10 cellular contexts compared by ENCODE assay signal in genomic region chr3:186988806-186989205, GRCh38. TPM values are rescaled to one million over a fixed set of nuclear protein-coding genes. Genes with fewer than 3 reads are reported as not detected.
DNase-seq lines count a peak whose midpoint lies in the region; ATAC-seq and TF ChIP-seq lines count a peak whose summit lies in the region.
"Had no signal": no experiment of that assay in that cellular context is flagged by ENCODE, and none has a peak within 500 bp of the region (broad histone marks: within the 10 kb centered on the region; RNA-seq: fewer than 3 reads in every experiment).

No MANE protein-coding gene starts in this region.

- H3K27me3 ChIP-seq in heart right ventricle (no peaks in the 10 kb centered on the region), GM23338 (ENCODE audit: insufficient read depth) (no peaks in the 10 kb centered on the region), gastrocnemius medialis (no peaks in the 10 kb centered on the region), right atrium auricular region (no peaks in the 10 kb centered on the region)

- no peak overlapping the region for H3K4me3 Mint-ChIP-seq in GM23338
- peak overlapping the region in 1 of 2 donors; percentile 8 for H3K4me3 Mint-ChIP-seq in stimulated activated naive B cell treated with anti-CD40 and anti-IgM and Interleukin-4, amounts not matched to agents 10 μg/mL and 1 μg/mL and 100 μg/mL, for 72 hours

- peaks cover 52% of the 10 kb centered on the region for H3K4me1 Mint-ChIP-seq in GM23338
- H3K4me1 Mint-ChIP-seq in stimulated activated naive B cell treated with anti-CD40 and anti-IgM and Interleukin-4, amounts not matched to agents 10 μg/mL and 1 μg/mL and 100 μg/mL, for 72 hours: peaks cover 65 to 93% of the 10 kb centered on the region in 2 donors

- no peak for TF ChIP-seq POLR2A in gastrocnemius medialis (IDR thresholded peaks at IDR 0.05)

- peaks cover 15% of the 10 kb centered on the region for H3K79me2 ChIP-seq in GM23338 (replicated peaks; ENCODE audit: insufficient read depth)

- peaks cover 8% of the 10 kb centered on the region for H3K27me3 Mint-ChIP-seq in GM23338 (ENCODE audit: insufficient read depth, low read depth, poor library complexity)
- no peaks in the 10 kb centered on the region for H3K27me3 Mint-ChIP-seq in stimulated activated naive B cell treated with anti-CD40 and anti-IgM and Interleukin-4, amounts not matched to agents 10 μg/mL and 1 μg/mL and 100 μg/mL, for 72 hours

- intact Hi-C loops in heart right ventricle (cut with DNase I) (loop anchor here in 1 of 10 donors (10.0 kb wide), 1 partner anchor 134 kb away; no protein-coding TSS in a partner anchor), cardiac septum (cut with DNase I) (no loop called here), gastrocnemius medialis (cut with DNase I; ENCODE audit: low total_unique reads) (no loop called here)

- WGBS in heart right ventricle, 2 donors: 93 to 99% methylated on average over 3 of the region's 3 CpGs

- H3K27ac ChIP-seq in heart right ventricle (peak overlapping the region in 6 of 10 donors; percentile 0 to 75 (median 20)), GM23338 (ENCODE audit: low read depth) (peak overlapping the region; percentile 8; the same call in 1 of the 2 replicates), gastrocnemius medialis (no peak overlapping the region), right atrium auricular region (no peak overlapping the region)

- H3K9me2 ChIP-seq in GM23338 (ENCODE audit: insufficient read depth): no peaks in the 10 kb centered on the region

- no peak overlapping the region for H3K4me2 ChIP-seq in GM23338

- H3K36me3 ChIP-seq in heart right ventricle: peaks cover 0 to 12% (median 0%) of the 10 kb centered on the region in 9 donors
- H3K36me3 ChIP-seq in GM23338 (ENCODE audit: insufficient read depth): peaks cover 13% of the 10 kb centered on the region; the same call in 1 of the 2 replicates
- H3K36me3 ChIP-seq in gastrocnemius medialis: no peaks in the 10 kb centered on the region
- no peaks in the 10 kb centered on the region for H3K36me3 ChIP-seq in right atrium auricular region

- peaks cover 42% of the 10 kb centered on the region for H3K36me3 Mint-ChIP-seq in GM23338 (ENCODE audit: low read depth)
- peaks cover 42 to 50% of the 10 kb centered on the region in 2 donors for H3K36me3 Mint-ChIP-seq in stimulated activated naive B cell treated with anti-CD40 and anti-IgM and Interleukin-4, amounts not matched to agents 10 μg/mL and 1 μg/mL and 100 μg/mL, for 72 hours

- TF ChIP-seq CTCF in heart right ventricle (IDR thresholded peaks at IDR 0.05) (no peak), GM23338 (conservative IDR thresholded peaks at IDR 0.05; ENCODE audit: low read depth in 2 of 2) (no peak), gastrocnemius medialis (IDR thresholded peaks at IDR 0.05 in 4 of 5, conservative IDR thresholded peaks at IDR 0.05 in 1 of 5) (no peak), right atrium auricular region (IDR thresholded peaks at IDR 0.05) (no peak)

- peaks cover 2 to 82% (median 50%) of the 10 kb centered on the region in 9 donors for H3K4me1 ChIP-seq in heart right ventricle
- peaks cover 31% of the 10 kb centered on the region for H3K4me1 ChIP-seq in GM23338 (ENCODE audit: insufficient read depth)
- H3K4me1 ChIP-seq in gastrocnemius medialis: peaks cover 30 to 43% of the 10 kb centered on the region in 2 donors
- H3K4me1 ChIP-seq in right atrium auricular region: peaks cover 0 to 63% of the 10 kb centered on the region in 2 donors

- H3K4me3 ChIP-seq in heart right ventricle (no peak overlapping the region), GM23338 (no peak overlapping the region), gastrocnemius medialis (no peak overlapping the region), right atrium auricular region (no peak overlapping the region)

- no peaks in the 10 kb centered on the region; the same call in none of the 2 replicates for H4K20me1 ChIP-seq in GM23338 (replicated peaks; ENCODE audit: insufficient read depth)

- in situ Hi-C loops in gastrocnemius medialis (cut with MboI; ENCODE audit: low sequenced_read_pairs in 4 of 4): no loop called here

- H3K9me3 Mint-ChIP-seq in GM23338: no peaks in the 10 kb centered on the region; the same call in 2 of the 3 replicates
- H3K9me3 Mint-ChIP-seq in stimulated activated naive B cell treated with anti-CD40 and anti-IgM and Interleukin-4, amounts not matched to agents 10 μg/mL and 1 μg/mL and 100 μg/mL, for 72 hours: peaks cover 0 to 4% of the 10 kb centered on the region in 2 donors

- no peak overlapping the region for H3K27ac Mint-ChIP-seq in GM23338
- H3K27ac Mint-ChIP-seq in stimulated activated naive B cell treated with anti-CD40 and anti-IgM and Interleukin-4, amounts not matched to agents 10 μg/mL and 1 μg/mL and 100 μg/mL, for 72 hours: peak overlapping the region; percentile 33

- H3K9me3 ChIP-seq in heart right ventricle: no peaks in the 10 kb centered on the region
- no peaks in the 10 kb centered on the region for H3K9me3 ChIP-seq in gastrocnemius medialis
- H3K9me3 ChIP-seq in right atrium auricular region: no peaks in the 10 kb centered on the region

- no peaks in the 10 kb centered on the region for H3F3A ChIP-seq in GM23338 (replicated peaks; ENCODE audit: low read depth)

- DNase-seq in heart right ventricle (no peak), cardiac septum (ENCODE audit: low spot score) (no peak), GM23338 (ENCODE audit: low spot score) (no peak), NCI-H82 treated with DMSO at 0.1 percent for 48 hours (lab: John Stamatoyannopoulos, UW; ENCODE audit: unreplicated experiment) (no peak), gastrocnemius medialis (no peak), right atrium auricular region (ENCODE audit: low spot score) (no peak)
- no peak for DNase-seq in stimulated activated naive B cell treated with anti-CD40 and anti-IgM and Interleukin-4, amounts not matched to agents 10 μg/mL and 1 μg/mL and 100 μg/mL, for 72 hours
- DNase-seq: anterior cingulate cortex, NCI-H1694 treated with DMSO at 0.1 percent for 48 hours had no signal

- ATAC-seq in heart right ventricle (no peak), GM23338 (no peak), HG03469 (IDR thresholded peaks at IDR 0.05; ENCODE audit: unreplicated experiment) (peak; percentile 49), gastrocnemius medialis (no peak)
- ATAC-seq in stimulated activated naive B cell treated with anti-CD40 and anti-IgM and Interleukin-4, amounts not matched to agents 10 μg/mL and 1 μg/mL and 100 μg/mL, for 72 hours (replicated peaks): peak; percentile 27 to 44

- H2AFZ ChIP-seq in GM23338: no peak overlapping the region

TF ChIP-seq in GM23338, 12 proteins besides CTCF, POLR2A, EP300 and RAD21 (continues in another document):
- TF ChIP-seq NANOG (IDR thresholded peaks at IDR 0.05; ENCODE audit: borderline replicate concordance) (no peak), ZNF331 (CRISPR knock-in tag; IDR thresholded peaks at IDR 0.05; ENCODE audit: low read depth) (no peak), ZNF114 (CRISPR knock-in tag; IDR thresholded peaks at IDR 0.05) (no peak), EZH2 (IDR thresholded peaks at IDR 0.05; ENCODE audit: low read depth, unreplicated experiment) (no peak), STAT1 (IDR thresholded peaks at IDR 0.05; ENCODE audit: unreplicated experiment) (no peak), POLR2AphosphoS5 (IDR thresholded peaks at IDR 0.05; ENCODE audit: low read depth) (no peak), EZH2phosphoT487 (IDR thresholded peaks at IDR 0.05; ENCODE audit: unreplicated experiment) (no peak), REST (IDR thresholded peaks at IDR 0.05; ENCODE audit: unreplicated experiment) (no peak), JUNB (IDR thresholded peaks at IDR 0.05; ENCODE audit: unreplicated experiment) (no peak)
- TF ChIP-seq, protein P1, sequence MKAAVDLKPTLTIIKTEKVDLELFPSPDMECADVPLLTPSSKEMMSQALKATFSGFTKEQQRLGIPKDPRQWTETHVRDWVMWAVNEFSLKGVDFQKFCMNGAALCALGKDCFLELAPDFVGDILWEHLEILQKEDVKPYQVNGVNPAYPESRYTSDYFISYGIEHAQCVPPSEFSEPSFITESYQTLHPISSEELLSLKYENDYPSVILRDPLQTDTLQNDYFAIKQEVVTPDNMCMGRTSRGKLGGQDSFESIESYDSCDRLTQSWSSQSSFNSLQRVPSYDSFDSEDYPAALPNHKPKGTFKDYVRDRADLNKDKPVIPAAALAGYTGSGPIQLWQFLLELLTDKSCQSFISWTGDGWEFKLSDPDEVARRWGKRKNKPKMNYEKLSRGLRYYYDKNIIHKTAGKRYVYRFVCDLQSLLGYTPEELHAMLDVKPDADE (IDR thresholded peaks at IDR 0.05): no peak

RNA-seq across cellular contexts. Expression of gene ST6GAL1, which starts 58.5 kb away (rescaled TPM):
- total RNA-seq in heart right ventricle (10 to 100 TPM; 55.9 to 94.7 (median 68.7) TPM), cardiac septum (61.8 TPM), gastrocnemius medialis (10 to 100 TPM; 11.1 to 29.8 (median 18.6) TPM), right atrium auricular region (10 to 100 TPM; 55.1 to 94.3 TPM)
- polyA plus RNA-seq in heart right ventricle (10 to 100 TPM; 19.5 to 36.3 TPM), GM23338 (2016; fragmentation: Nextera tagmentation; extraction: Ambion mirVana) (13.5 and 17.6 TPM in 2 replicates)
- 51.6 and 65.1 TPM in 2 replicates for total RNA-seq in GM23338 (2014; rRNA removed; shearing (Covaris generic))

Comparison
In these comparisons a context has a peak if more than half of its experiments do, and no peak if none do; other contexts are left out.
1. H3K27ac ChIP-seq: peak in heart right ventricle (6 of 10) and GM23338 (single experiment); none in gastrocnemius medialis (0 of 4) and right atrium auricular region (0 of 2).
2. ATAC-seq: peak in HG03469 (single experiment) and stimulated activated naive B cell treated with anti-CD40 and anti-IgM and Interleukin-4, amounts not matched to agents 10 μg/mL and 1 μg/mL and 100 μg/mL, for 72 hours (2 of 2); none in heart right ventricle (0 of 8), GM23338 (single experiment) and gastrocnemius medialis (0 of 2).